ENCODE assay signal across 24 cellular contexts in the genomic region with DNA sequence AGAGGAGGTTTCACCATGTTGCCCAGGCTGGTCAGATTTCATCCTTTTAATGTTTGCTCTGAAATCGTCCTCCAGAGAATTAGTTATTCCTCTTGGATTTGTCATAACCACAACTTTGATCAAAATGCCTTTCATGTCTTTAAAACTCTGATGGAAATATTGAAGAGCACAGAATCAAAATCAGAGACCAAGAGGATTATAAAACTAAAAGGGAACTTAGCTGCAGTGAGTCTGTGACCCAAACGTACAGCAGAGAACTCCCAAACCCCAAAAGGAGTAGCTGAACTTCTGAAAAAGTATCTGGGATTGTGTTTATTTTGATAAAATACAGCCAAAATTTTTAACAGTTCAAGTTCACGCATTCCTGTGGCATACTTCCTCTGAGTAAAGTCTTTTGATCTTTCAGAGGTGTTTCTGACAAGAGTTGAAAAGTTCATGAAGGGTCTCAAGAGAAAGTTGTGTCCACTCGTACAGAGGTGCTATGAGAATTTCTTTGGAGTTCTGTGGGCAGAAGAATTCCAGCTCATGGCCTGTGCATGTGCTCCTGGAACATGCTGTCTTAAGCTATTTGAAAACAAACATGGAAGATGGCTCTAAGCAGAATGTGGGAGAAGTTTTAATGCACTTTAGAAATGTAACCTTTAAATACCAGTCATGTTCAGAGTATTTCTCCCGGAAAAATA.
DNase-seq lines count a peak whose midpoint lies in the region; ATAC-seq and TF ChIP-seq lines count a peak whose summit lies in the region.
"Had no signal": no experiment of that assay in that cellular context is flagged by ENCODE, and none has a peak within 500 bp of the region (broad histone marks: within the 10 kb centered on the region; RNA-seq: fewer than 3 reads in every experiment).

No MANE protein-coding gene starts in this region.

- H3K36me3 Mint-ChIP-seq in activated CD4-positive, alpha-beta T cell treated with anti-CD3 and anti-CD28 coated beads, Interleukin-2, amount 10 ng/mL, durations not matched to agents 24 days and 14 days (ENCODE audit: low read depth): peaks cover 3% of the 10 kb centered on the region
- H3K36me3 Mint-ChIP-seq: neural progenitor cell had no signal

- H3K9ac ChIP-seq in adipocyte (ENCODE audit: low read length): peak overlapping the region; percentile 16
- H3K9ac ChIP-seq: KMS-11, neural progenitor cell had no signal

- H3K4me3 Mint-ChIP-seq in activated CD4-positive, alpha-beta T cell treated with anti-CD3 and anti-CD28 coated beads, Interleukin-2, amount 10 ng/mL, durations not matched to agents 24 days and 14 days: no peak overlapping the region
- H3K4me3 Mint-ChIP-seq: activated B cell treated with CpG ODN at 0.5 μM for 24 hours; central memory CD8-positive, alpha-beta T cell; neural progenitor cell had no signal

- H3K27me3 Mint-ChIP-seq in activated CD4-positive, alpha-beta T cell treated with anti-CD3 and anti-CD28 coated beads, Interleukin-2, amount 10 ng/mL, durations not matched to agents 24 days and 14 days: peaks cover 41% of the 10 kb centered on the region

- H3K4me1 Mint-ChIP-seq in activated CD4-positive, alpha-beta T cell treated with anti-CD3 and anti-CD28 coated beads, Interleukin-2, amount 10 ng/mL, durations not matched to agents 24 days and 14 days: no peaks in the 10 kb centered on the region
- H3K4me1 Mint-ChIP-seq: activated B cell treated with CpG ODN at 0.5 μM for 24 hours; central memory CD8-positive, alpha-beta T cell; neural progenitor cell had no signal

- ATAC-seq in HG03520 (IDR thresholded peaks at IDR 0.05; ENCODE audit: unreplicated experiment): no peak
- ATAC-seq: left colon had no signal

- H3K9me3 ChIP-seq in adipocyte (ENCODE audit: control insufficient read depth, low read length): peaks cover 30% of the 10 kb centered on the region
- H3K9me3 ChIP-seq: Caco-2 had no signal

- peaks cover 25% of the 10 kb centered on the region for H3K4me1 ChIP-seq in adipocyte (ENCODE audit: control insufficient read depth, insufficient read depth, low read length)
- H3K4me1 ChIP-seq: Caco-2, neural progenitor cell had no signal

- no peak overlapping the region for H3K27ac Mint-ChIP-seq in activated CD4-positive, alpha-beta T cell treated with anti-CD3 and anti-CD28 coated beads, Interleukin-2, amount 10 ng/mL, durations not matched to agents 24 days and 14 days
- H3K27ac Mint-ChIP-seq: activated B cell treated with CpG ODN at 0.5 μM for 24 hours; activated T-helper 2 cell treated with anti-CD3 and anti-CD28 coated beads, Interferon-gamma antibody, Interleukin-2, Interleukin-4, amounts not matched to agents 10 μg/mL and 5 μg/mL and 100 μg/mL, durations not matched to agents 14 hours and 24 hours and 36 hours; neural progenitor cell had no signal

- TF ChIP-seq CTCF in fibroblast of pulmonary artery (IDR thresholded peaks at IDR 0.05; ENCODE audit: low read length, missing control alignments): no peak

- H3K9me3 Mint-ChIP-seq in activated CD4-positive, alpha-beta T cell treated with anti-CD3 and anti-CD28 coated beads, Interleukin-2, amount 10 ng/mL, durations not matched to agents 24 days and 14 days: peaks cover 19% of the 10 kb centered on the region

- H3K4me3 ChIP-seq in adipocyte (ENCODE audit: low read length): peak overlapping the region; percentile 26
- H3K4me3 ChIP-seq in fibroblast of pulmonary artery (replicated peaks; ENCODE audit: low read depth, low read length): no peak overlapping the region
- H3K4me3 ChIP-seq in skeletal muscle cell (ENCODE audit: low read depth, low read length): no peak overlapping the region
- H3K4me3 ChIP-seq: neural progenitor cell had no signal

- intact Hi-C loops in activated CD4-positive, alpha-beta T cell treated with anti-CD3 and anti-CD28 coated beads, Interleukin-2, amount 10 ng/mL, durations not matched to agents 24 days and 14 days (cut with micrococcal nuclease): loop anchor here (10.0 kb wide), 1 partner anchor 547 kb away; the partner anchor contains the start of gene ARL15

- peak; percentile 40 for DNase-seq in ELR (ENCODE audit: low read depth)
- peak; percentile 66 for DNase-seq in adipocyte (ENCODE audit: low read depth)
- peak; percentile 17 for DNase-seq in fibroblast of pulmonary artery (ENCODE audit: low read depth)
- peak; percentile 31 for DNase-seq in skeletal muscle cell (ENCODE audit: low read depth)
- DNase-seq in NK-92 (lab: John Stamatoyannopoulos, UW; ENCODE audit: unreplicated experiment): no peak
- no peak for DNase-seq in activated CD4-positive, alpha-beta T cell treated with anti-CD3 and anti-CD28 coated beads, Interleukin-2, amount 10 ng/mL, durations not matched to agents 24 days and 14 days
- DNase-seq in stimulated activated CD4-positive, alpha-beta T cell treated with anti-CD3 and anti-CD28 coated beads, Interleukin-4, amount 100 ng/mL, for 1 hour: no peak
- DNase-seq: activated B cell treated with CpG ODN at 0.5 μM for 24 hours; Caco-2; effector memory CD4-positive, alpha-beta T cell; foreskin melanocyte; left colon; midbrain; NCI-H1092; NCI-H2081; NCI-H524 treated with DMSO at 0.1 percent for 48 hours; retina; stimulated activated naive CD4-positive, alpha-beta T cell; trophoblast cell had no signal

- H3K36me3 ChIP-seq in adipocyte (ENCODE audit: control insufficient read depth, insufficient read depth, low read length, severe bottlenecking): no peaks in the 10 kb centered on the region
- H3K36me3 ChIP-seq: neural progenitor cell had no signal

- no peaks in the 10 kb centered on the region for H3K27me3 ChIP-seq in adipocyte (replicated peaks; ENCODE audit: control insufficient read depth, insufficient read depth, low read length)
- H3K27me3 ChIP-seq: neural progenitor cell had no signal

Comparison
In these comparisons a context has a peak if more than half of its experiments do, and no peak if none do; other contexts are left out.
1. DNase-seq: peak in ELR (single experiment), adipocyte (single experiment), fibroblast of pulmonary artery (single experiment) and skeletal muscle cell (single experiment); none in NK-92 (single experiment), activated CD4-positive, alpha-beta T cell treated with anti-CD3 and anti-CD28 coated beads, Interleukin-2, amount 10 ng/mL, durations not matched to agents 24 days and 14 days (single experiment) and stimulated activated CD4-positive, alpha-beta T cell treated with anti-CD3 and anti-CD28 coated beads, Interleukin-4, amount 100 ng/mL, for 1 hour (single experiment).